ENCODE assay signal across 8 cellular contexts in genomic region chr2:195561205-195562032, GRCh38.
DNase-seq lines count a peak whose midpoint lies in the region; ATAC-seq and TF ChIP-seq lines count a peak whose summit lies in the region.

No MANE protein-coding gene starts in this region.

- H3K4me3 ChIP-seq in PC-3 (ENCODE audit: low read length), result no peak overlapping the region

- H2AFZ ChIP-seq in PC-3 (ENCODE audit: low read length), result peak overlapping the region; percentile 31; the same call in 1 of the 2 replicates

- H3K4me3 Mint-ChIP-seq in activated T-cell treated with anti-CD3 and anti-CD28 coated beads, Interleukin-2, amount 50 U/mL, for 4 hours, result peak overlapping the region; percentile 69
- no peak overlapping the region for H3K4me3 Mint-ChIP-seq in glutamatergic neuron (ENCODE audit: unreplicated experiment)

- H3K36me3 Mint-ChIP-seq in activated T-cell treated with anti-CD3 and anti-CD28 coated beads, Interleukin-2, amount 50 U/mL, for 4 hours (ENCODE audit: insufficient read depth), result peaks cover 2% of the 10 kb centered on the region
- no peaks in the 10 kb centered on the region for H3K36me3 Mint-ChIP-seq in glutamatergic neuron (ENCODE audit: unreplicated experiment)

- H3K27ac ChIP-seq in PC-3 (ENCODE audit: low read length), result peak overlapping the region; percentile 96

- H3K27me3 Mint-ChIP-seq in activated T-cell treated with anti-CD3 and anti-CD28 coated beads, Interleukin-2, amount 50 U/mL, for 4 hours (ENCODE audit: low read depth), result no peaks in the 10 kb centered on the region
- no peaks in the 10 kb centered on the region for H3K27me3 Mint-ChIP-seq in glutamatergic neuron (ENCODE audit: unreplicated experiment)

- no peak for ATAC-seq in activated T-cell treated with anti-CD3 and anti-CD28 coated beads, Interleukin-2, amount 50 U/mL, for 4 hours
- ATAC-seq in HG02938 (IDR thresholded peaks at IDR 0.05; ENCODE audit: unreplicated experiment) (peak; percentile 47), PC-3 (peak; percentile 64)

- peaks cover 72% of the 10 kb centered on the region for H3K4me1 Mint-ChIP-seq in activated T-cell treated with anti-CD3 and anti-CD28 coated beads, Interleukin-2, amount 50 U/mL, for 4 hours (ENCODE audit: low read depth)
- H3K4me1 Mint-ChIP-seq in glutamatergic neuron (ENCODE audit: low read depth, unreplicated experiment), result no peaks in the 10 kb centered on the region

- no TSS peak for BruUV-seq in PC-3 (replicated peaks; lab: Mats Ljungman, UMichigan)

- H3K4me2 ChIP-seq in PC-3 (ENCODE audit: low read length), result peak overlapping the region; percentile 64

- no peaks in the 10 kb centered on the region for H3K9me3 ChIP-seq in PC-3 (ENCODE audit: low read length)

- CTCF ChIA-PET in PC-3 (lab: Charles Lee), result interaction anchor here (0.6 to 1.1 kb wide), 3 partner anchors 27 to 99 kb away, joined by 3 to 9 read pairs (median 6); partner anchors contain the start of gene SLC39A10

- H3K79me2 ChIP-seq in PC-3 (ENCODE audit: low read length), result no peaks in the 10 kb centered on the region

- no peaks in the 10 kb centered on the region for H4K20me1 ChIP-seq in PC-3 (ENCODE audit: low read length)

- H3K4me1 ChIP-seq in PC-3 (ENCODE audit: insufficient read depth, low read length), result peaks cover 64% of the 10 kb centered on the region

- peaks cover 9% of the 10 kb centered on the region for H3K9me3 Mint-ChIP-seq in activated T-cell treated with anti-CD3 and anti-CD28 coated beads, Interleukin-2, amount 50 U/mL, for 4 hours
- no peaks in the 10 kb centered on the region for H3K9me3 Mint-ChIP-seq in glutamatergic neuron (ENCODE audit: unreplicated experiment)

- intact Hi-C loops in PC-3 (cut with micrococcal nuclease), result loop anchor here (10.0 kb wide), 1 partner anchor 67 kb away; no protein-coding TSS in a partner anchor

- no peak for TF ChIP-seq CTCF in PC-3 (conservative IDR thresholded peaks at IDR 0.05; ENCODE audit: low read depth, low read length)
- TF ChIP-seq CTCF in glutamatergic neuron (IDR thresholded peaks at IDR 0.05; ENCODE audit: partially characterized antibody, unreplicated experiment), result no peak

- peak overlapping the region; percentile 65 for H3K9ac ChIP-seq in PC-3 (ENCODE audit: low read length)

- no peak for DNase-seq in activated T-cell treated with anti-CD3 and anti-CD28 coated beads, Interleukin-2, amount 50 U/mL, for 4 hours
- no peak for DNase-seq in activated T-cell treated with anti-CD3 and anti-CD28 coated beads, Interleukin-2, amount 50 U/mL, for 48 hours
- DNase-seq in PC-3 (peak; percentile 95), fibroblast of the conjunctiva (ENCODE audit: low read depth) (peak; percentile 40), DMS153 treated with DMSO at 0.1 percent for 48 hours (lab: John Stamatoyannopoulos, UW; ENCODE audit: unreplicated experiment) (no peak), glutamatergic neuron (no peak)
- DNase-seq in stimulated activated CD4-positive, alpha-beta T cell treated with anti-CD3 and anti-CD28 coated beads, Interleukin-4, amount 100 ng/mL, for 1 hour, result no peak

- POLR2A ChIA-PET in PC-3 (lab: Charles Lee; ENCODE audit: unreplicated experiment), result interaction anchor here (0.5 to 1.7 kb wide), 7 partner anchors 17 to 127 kb away, joined by 3 to 13 read pairs (median 4); partner anchors contain the start of gene SLC39A10

- H3K27ac Mint-ChIP-seq in glutamatergic neuron (ENCODE audit: unreplicated experiment), result no peak overlapping the region

- no peaks in the 10 kb centered on the region for H3K36me3 ChIP-seq in PC-3 (ENCODE audit: low read depth, low read length)

- H3F3A ChIP-seq in PC-3 (ENCODE audit: low read length, unreplicated experiment), result peaks cover 3% of the 10 kb centered on the region

- no peaks in the 10 kb centered on the region for H3K9me2 ChIP-seq in PC-3 (replicated peaks; ENCODE audit: low read length)

- H3K27me3 ChIP-seq in PC-3 (ENCODE audit: low read length), result no peaks in the 10 kb centered on the region

Comparison
In these comparisons a context has a peak if more than half of its experiments do, and no peak if none do; other contexts are left out.
1. ATAC-seq: peak in HG02938 (single experiment) and PC-3 (single experiment); none in activated T-cell treated with anti-CD3 and anti-CD28 coated beads, Interleukin-2, amount 50 U/mL, for 4 hours (0 of 2).
2. DNase-seq: peak in PC-3 (single experiment) and fibroblast of the conjunctiva (single experiment); none in activated T-cell treated with anti-CD3 and anti-CD28 coated beads, Interleukin-2, amount 50 U/mL, for 4 hours (single experiment), activated T-cell treated with anti-CD3 and anti-CD28 coated beads, Interleukin-2, amount 50 U/mL, for 48 hours (0 of 2), stimulated activated CD4-positive, alpha-beta T cell treated with anti-CD3 and anti-CD28 coated beads, Interleukin-4, amount 100 ng/mL, for 1 hour (single experiment), DMS153 treated with DMSO at 0.1 percent for 48 hours (single experiment) and glutamatergic neuron (single experiment).